In the genomic region with DNA sequence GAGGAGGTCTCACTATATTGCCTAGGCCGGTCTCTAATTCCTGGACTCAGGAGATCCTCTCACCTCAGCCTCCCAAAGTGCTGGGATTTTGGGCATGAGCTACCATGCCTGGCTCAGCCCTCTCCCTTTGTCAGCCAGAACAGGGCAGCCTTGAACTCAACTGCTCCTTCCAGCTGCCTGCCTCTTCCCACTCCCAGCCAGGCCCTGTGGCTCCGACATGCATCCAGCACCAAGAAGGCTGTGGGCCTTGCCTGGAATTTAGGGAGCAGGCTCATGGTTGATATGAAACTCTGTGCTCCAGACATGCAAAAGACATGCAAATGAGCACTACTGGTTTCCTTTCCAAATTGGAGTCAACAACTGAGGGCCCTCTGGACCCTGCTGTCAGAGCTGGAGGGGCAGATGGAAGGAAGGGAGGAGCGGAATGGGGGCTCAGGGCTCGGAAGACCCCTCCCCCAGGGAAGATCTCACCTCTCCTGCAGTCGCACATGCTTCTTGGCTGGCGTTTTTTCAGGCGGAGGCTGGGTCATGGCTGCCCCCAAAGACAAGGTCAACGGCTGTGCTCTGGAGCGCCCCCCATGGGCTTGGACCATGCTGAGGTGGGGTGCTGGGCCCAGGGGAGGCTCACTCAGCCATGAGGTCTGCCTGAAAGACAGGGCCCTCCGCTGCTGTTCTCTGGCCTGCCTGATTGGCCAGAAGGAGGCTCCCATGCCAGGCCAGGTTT, we compare ENCODE assay signal across 10 cellular contexts. TPM values are rescaled to one million over a fixed set of nuclear protein-coding genes. Genes with fewer than 3 reads are reported as not detected.
DNase-seq lines count a peak whose midpoint lies in the region; ATAC-seq and TF ChIP-seq lines count a peak whose summit lies in the region.
"Had no signal": no experiment of that assay in that cellular context is flagged by ENCODE, and none has a peak within 500 bp of the region (broad histone marks: within the 10 kb centered on the region; RNA-seq: fewer than 3 reads in every experiment).

No MANE protein-coding gene starts in this region.

- peaks cover 86% of the 10 kb centered on the region for H3K79me2 ChIP-seq in Loucy (ENCODE audit: insufficient read depth, low read length)

- peak overlapping the region; percentile 91 for H3K4me3 Mint-ChIP-seq in activated T-cell treated with anti-CD3 and anti-CD28 coated beads, Interleukin-2, amount 50 U/mL, for 4 hours

- H3K9me2 ChIP-seq in Loucy (replicated peaks; ENCODE audit: low read depth, low read length) = no peaks in the 10 kb centered on the region

- H3K4me2 ChIP-seq in Loucy (ENCODE audit: low read depth, low read length, poor library complexity, severe bottlenecking) = peak overlapping the region; percentile 96

- H3K9ac ChIP-seq in Loucy (ENCODE audit: low read depth, low read length, poor library complexity, severe bottlenecking) = peak overlapping the region; percentile 100

- peaks cover 52% of the 10 kb centered on the region for H4K20me1 ChIP-seq in Loucy (ENCODE audit: insufficient read depth, low read length, poor library complexity, severe bottlenecking)

- intact Hi-C loops in ovary (cut with DNase I) = no loop called here

- peaks cover 10% of the 10 kb centered on the region for H3F3A ChIP-seq in Loucy (ENCODE audit: low read depth)

- TF ChIP-seq CTCF in GM12875 (IDR thresholded peaks at IDR 0.05; ENCODE audit: borderline replicate concordance, insufficient read depth, low read depth, low read length) (peak; percentile 69), Loucy (conservative IDR thresholded peaks at IDR 0.05; ENCODE audit: low read length) (peak; percentile 84), ovary (IDR thresholded peaks at IDR 0.05) (no peak)

- no peak for ATAC-seq in activated T-cell treated with anti-CD3 and anti-CD28 coated beads, Interleukin-2, amount 50 U/mL, for 4 hours
- no peak for ATAC-seq in HG03025 (IDR thresholded peaks at IDR 0.05; ENCODE audit: low FRiP score, unreplicated experiment)

- H3K36me3 ChIP-seq in Loucy (ENCODE audit: insufficient read depth, low read length) (peaks cover 30% of the 10 kb centered on the region), ovary (no peaks in the 10 kb centered on the region), SJCRH30 (no peaks in the 10 kb centered on the region)
- H3K36me3 ChIP-seq: right lobe of liver, SJSA1 had no signal

- WGBS in ovary, 3 donors = 53 to 63% (median 57%) methylated on average over 10 of the region's 10 CpGs

- H3K9me3 Mint-ChIP-seq in activated T-cell treated with anti-CD3 and anti-CD28 coated beads, Interleukin-2, amount 50 U/mL, for 4 hours = no peaks in the 10 kb centered on the region

- no peak overlapping the region for H2AFZ ChIP-seq in Loucy (ENCODE audit: low read length)

- H3K4me1 Mint-ChIP-seq in activated T-cell treated with anti-CD3 and anti-CD28 coated beads, Interleukin-2, amount 50 U/mL, for 4 hours (ENCODE audit: low read depth) = peaks cover 83% of the 10 kb centered on the region

- no peak for TF ChIP-seq EP300 in ovary (IDR thresholded peaks at IDR 0.05)

- peak overlapping the region; percentile 98 for H3K4me3 ChIP-seq in GM12875 (ENCODE audit: low read depth, low read length)
- H3K4me3 ChIP-seq in Loucy (ENCODE audit: low read length, poor library complexity, severe bottlenecking) = peak overlapping the region; percentile 98
- H3K4me3 ChIP-seq in ovary = no peak overlapping the region
- H3K4me3 ChIP-seq in SJCRH30 = no peak overlapping the region
- H3K4me3 ChIP-seq: right lobe of liver, SJSA1 had no signal

- H3K27ac ChIP-seq in ovary (peak overlapping the region; percentile 11 to 47), SJCRH30 (no peak overlapping the region)
- H3K27ac ChIP-seq: SJSA1 had no signal

- DNase-seq in activated T-cell treated with anti-CD3 and anti-CD28 coated beads, Interleukin-2, amount 50 U/mL, for 4 hours = no peak
- DNase-seq in ovary (peak; percentile 49 to 81 (median 71)), NCI-H69 (lab: John Stamatoyannopoulos, UW) (no peak), NCI-H524 (lab: John Stamatoyannopoulos, UW) (no peak), SJCRH30 (no peak)
- DNase-seq: right lobe of liver had no signal

- peaks cover 31% of the 10 kb centered on the region for H3K36me3 Mint-ChIP-seq in activated T-cell treated with anti-CD3 and anti-CD28 coated beads, Interleukin-2, amount 50 U/mL, for 4 hours (ENCODE audit: insufficient read depth)

- H3K9me3 ChIP-seq in Loucy (ENCODE audit: insufficient read depth, low read depth, low read length) = no peaks in the 10 kb centered on the region
- H3K9me3 ChIP-seq in ovary = no peaks in the 10 kb centered on the region
- no peaks in the 10 kb centered on the region for H3K9me3 ChIP-seq in SJCRH30 (replicated peaks)
- H3K9me3 ChIP-seq: right lobe of liver, SJSA1 had no signal

- H3K27me3 Mint-ChIP-seq in activated T-cell treated with anti-CD3 and anti-CD28 coated beads, Interleukin-2, amount 50 U/mL, for 4 hours (ENCODE audit: low read depth) = no peaks in the 10 kb centered on the region

- H3K27me3 ChIP-seq in Loucy (ENCODE audit: insufficient read depth, low read length, poor library complexity, severe bottlenecking) (no peaks in the 10 kb centered on the region), ovary (no peaks in the 10 kb centered on the region), SJCRH30 (peaks cover 23% of the 10 kb centered on the region)
- H3K27me3 ChIP-seq: right lobe of liver, SJSA1 had no signal

- H3K4me1 ChIP-seq in Loucy (ENCODE audit: insufficient read depth, low read length, poor library complexity, severe bottlenecking) (peaks cover 75% of the 10 kb centered on the region), ovary (ENCODE audit: insufficient read depth) (peaks cover 35% of the 10 kb centered on the region), SJCRH30 (peaks cover 13% of the 10 kb centered on the region)

- no peak for TF ChIP-seq POLR2A in ovary (IDR thresholded peaks at IDR 0.05)

RNA-seq across cellular contexts. Expression of gene PTPN7, which starts 1.4 kb away (rescaled TPM):
- 100 to 1,000 TPM; 304 to 352 (median 331) TPM for total RNA-seq in activated T-cell treated with anti-CD3 and anti-CD28 coated beads, Interleukin-2, amount 50 U/mL, for 4 hours
- total RNA-seq in ovary = 1 to 10 TPM in 5 of 7 donors, under 1 TPM in 2; 0.58 to 4.8 (median 1.7) TPM
- 10 to 100 TPM in 1 of 2 donors, under 1 TPM in 1; 0.98 to 15.4 TPM for polyA plus RNA-seq in ovary
- total RNA-seq in SJCRH30 (2014; rRNA removed; shearing (Covaris generic)) = 0.08 and 0.14 TPM in 2 replicates
- total RNA-seq: SJSA1 had no signal

RNA-seq across cellular contexts. Expression of gene ARL8A, which starts 14.4 kb away (rescaled TPM):
- total RNA-seq in activated T-cell treated with anti-CD3 and anti-CD28 coated beads, Interleukin-2, amount 50 U/mL, for 4 hours = 10 to 100 TPM; 48.9 to 55.0 (median 52.1) TPM
- total RNA-seq in ovary = 10 to 100 TPM; 20.0 to 95.9 (median 67.6) TPM
- polyA plus RNA-seq in ovary = 10 to 100 TPM; 26.6 to 65.8 TPM
- total RNA-seq in SJCRH30 (2014; rRNA removed; shearing (Covaris generic)) = 17.1 and 18.1 TPM in 2 replicates

RNA-seq across cellular contexts. Expression of gene LGR6, which starts 34.6 kb away (rescaled TPM):
- total RNA-seq in activated T-cell treated with anti-CD3 and anti-CD28 coated beads, Interleukin-2, amount 50 U/mL, for 4 hours = under 1 TPM in 2 of 3 donors, not detected in 1; 0.08 to 0.21 TPM
- total RNA-seq in ovary = 10 to 100 TPM in 1 of 7 donors, 1 to 10 TPM in 3, under 1 TPM in 3; 0.24 to 12.4 (median 1.4) TPM
- polyA plus RNA-seq in ovary = 1 to 10 TPM; 1.1 to 1.9 TPM
- not detected in 2 replicates for total RNA-seq in SJCRH30 (2014; rRNA removed; shearing (Covaris generic))
- total RNA-seq: SJSA1 had no signal

RNA-seq across cellular contexts. Expression of gene GPR37L1, which starts 36.3 kb away (rescaled TPM):
- not detected for total RNA-seq in activated T-cell treated with anti-CD3 and anti-CD28 coated beads, Interleukin-2, amount 50 U/mL, for 4 hours
- total RNA-seq in ovary = under 1 TPM in 5 of 7 donors, not detected in 2; 0.10 to 0.34 (median 0.13) TPM
- polyA plus RNA-seq in ovary = under 1 TPM; 0.01 to 0.03 TPM
- 0.02 TPM in 1 of 2 replicates, not detected in the other for total RNA-seq in SJCRH30 (2014; rRNA removed; shearing (Covaris generic))

Comparison
In these comparisons a context has a peak if more than half of its experiments do, and no peak if none do; other contexts are left out.
1. H3K4me3 ChIP-seq: peak in GM12875 (single experiment) and Loucy (single experiment); none in ovary (single experiment) and SJCRH30 (single experiment).
2. CTCF ChIP-seq: peak in GM12875 (single experiment) and Loucy (single experiment); none in ovary (0 of 3).
3. DNase-seq: peak in ovary (5 of 5); none in activated T-cell treated with anti-CD3 and anti-CD28 coated beads, Interleukin-2, amount 50 U/mL, for 4 hours (single experiment), NCI-H69 (single experiment), NCI-H524 (0 of 2) and SJCRH30 (0 of 2).
4. RNA of gene PTPN7, which starts 1.4 kb away (total RNA-seq): 304 to 352 TPM in activated T-cell treated with anti-CD3 and anti-CD28 coated beads, Interleukin-2, amount 50 U/mL, for 4 hours; 0.58 to 4.8 TPM in ovary and 0.08 to 0.14 TPM in SJCRH30; every median in the first group is over 10 times any median in the second.